ENCODE assay signal across 2 cellular contexts in the genomic region with DNA sequence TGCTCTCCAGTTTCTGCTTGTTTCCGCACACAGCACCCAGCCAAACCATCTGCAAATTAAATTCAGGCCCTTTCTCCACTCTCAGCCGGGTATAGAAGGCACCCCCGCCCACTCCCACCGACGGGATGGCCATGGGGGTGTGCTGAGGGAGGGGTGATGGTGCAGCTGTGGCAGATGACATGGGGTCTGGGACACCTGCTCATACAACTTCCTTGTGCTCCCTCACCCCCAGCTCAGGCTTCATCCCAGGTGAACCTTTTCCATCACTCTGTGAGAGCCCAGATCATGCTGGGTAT.
A peak's percentile ranks its signal among the peaks of the same experiment; 100 is the strongest.
TF ChIP-seq lines count a peak whose summit lies in the region.

No MANE protein-coding gene starts in this region.

TF ChIP-seq in IMR-90, 13 proteins besides CTCF, POLR2A, EP300 and RAD21:
- TF ChIP-seq MAZ (IDR thresholded peaks at IDR 0.05; ENCODE audit: borderline replicate concordance, low read depth, low read length) (no peak), RCOR1 (IDR thresholded peaks at IDR 0.05; ENCODE audit: insufficient replicate concordance, low read length) (no peak), CEBPB (IDR thresholded peaks at IDR 0.05; ENCODE audit: low read depth, low read length) (no peak), BHLHE40 (IDR thresholded peaks at IDR 0.05; ENCODE audit: low read depth, low read length) (no peak)
- TF ChIP-seq, protein P1, sequence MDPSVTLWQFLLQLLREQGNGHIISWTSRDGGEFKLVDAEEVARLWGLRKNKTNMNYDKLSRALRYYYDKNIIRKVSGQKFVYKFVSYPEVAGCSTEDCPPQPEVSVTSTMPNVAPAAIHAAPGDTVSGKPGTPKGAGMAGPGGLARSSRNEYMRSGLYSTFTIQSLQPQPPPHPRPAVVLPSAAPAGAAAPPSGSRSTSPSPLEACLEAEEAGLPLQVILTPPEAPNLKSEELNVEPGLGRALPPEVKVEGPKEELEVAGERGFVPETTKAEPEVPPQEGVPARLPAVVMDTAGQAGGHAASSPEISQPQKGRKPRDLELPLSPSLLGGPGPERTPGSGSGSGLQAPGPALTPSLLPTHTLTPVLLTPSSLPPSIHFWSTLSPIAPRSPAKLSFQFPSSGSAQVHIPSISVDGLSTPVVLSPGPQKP (IDR thresholded peaks at IDR 0.05; ENCODE audit: borderline replicate concordance, low read depth, low read length): no peak

TF ChIP-seq in HepG2, 621 proteins besides CTCF, POLR2A, EP300 and RAD21:
- TF ChIP-seq PHF8 (CRISPR knock-in tag; IDR thresholded peaks at IDR 0.05) (peak; percentile 23; the same call in 1 of the 2 replicates), CHCHD3 (CRISPR knock-in tag; IDR thresholded peaks at IDR 0.05) (no peak)
